In genomic region chr21:41840880-41841279, GRCh38 we compare ENCODE assay signal across 8 cellular contexts.
"Had no signal": no experiment of that assay in that cellular context is flagged by ENCODE, and none has a peak within 500 bp of the region (broad histone marks: within the 10 kb centered on the region; RNA-seq: fewer than 3 reads in every experiment).

No MANE protein-coding gene starts in this region.

- H3K27ac Mint-ChIP-seq: GM23338, HFFc6 had no signal

- H3K27ac ChIP-seq: HL-60 had no signal

- ATAC-seq: GM23338, HepG2 had no signal

- H3K4me3 ChIP-seq: GM23338 had no signal

- DNase-seq: H9, HCEC 1CT, HFFc6, KG1 had no signal

- H3K4me3 Mint-ChIP-seq: GM23338, H9, HFFc6, IgD-negative memory B cell had no signal

- H3K4me2 ChIP-seq: GM23338 had no signal

- H3K27me3 Mint-ChIP-seq: IgD-negative memory B cell had no signal

- H2AFZ ChIP-seq: GM23338 had no signal
